8 cellular contexts compared by ENCODE assay signal in genomic region chr10:60480865-60481563, GRCh38.
DNase-seq lines count a peak whose midpoint lies in the region; ATAC-seq, FAIRE-seq and TF ChIP-seq lines count a peak whose summit lies in the region.

No MANE protein-coding gene starts in this region.

- H3K4me1 ChIP-seq in heart left ventricle: peaks cover 0 to 23% (median 0%) of the 10 kb centered on the region in 12 donors
- peaks cover 0 to 6% of the 10 kb centered on the region in 2 donors for H3K4me1 ChIP-seq in gastrocnemius medialis

- in situ Hi-C loops in gastrocnemius medialis (cut with MboI; ENCODE audit: low sequenced_read_pairs in 4 of 4): no loop called here

- FAIRE-seq in GM19239 (lab: Jason Lieb, UNC): no peak

- H3K36me3 ChIP-seq in heart left ventricle (no peaks in the 10 kb centered on the region), gastrocnemius medialis (no peaks in the 10 kb centered on the region)

- H3K27me3 Mint-ChIP-seq in endothelial cell (ENCODE audit: unreplicated experiment): no peaks in the 10 kb centered on the region

- no peak overlapping the region for H3K4me3 ChIP-seq in heart left ventricle
- no peak overlapping the region for H3K4me3 ChIP-seq in gastrocnemius medialis

- DNase-seq in GM04504 (ENCODE audit: low read depth) (peak; percentile 52), amniotic stem cell (lab: John Stamatoyannopoulos, UW) (peak; percentile 67), heart left ventricle (peak in 2 of 5 donors; percentile 18 to 34), gastrocnemius medialis (peak; percentile 14 to 29), endothelial cell (ENCODE audit: low spot score) (no peak), NCI-H1417 (lab: John Stamatoyannopoulos, UW) (no peak), GM19239 (ENCODE audit: insufficient read length, low spot score) (no peak)

- H3K9me3 ChIP-seq in heart left ventricle: no peaks in the 10 kb centered on the region
- no peaks in the 10 kb centered on the region for H3K9me3 ChIP-seq in gastrocnemius medialis

- intact Hi-C loops in heart left ventricle (cut with DNase I) (no loop called here), gastrocnemius medialis (cut with DNase I; ENCODE audit: low total_unique reads) (no loop called here)

- no peak for TF ChIP-seq POLR2A in heart left ventricle (IDR thresholded peaks at IDR 0.05)
- TF ChIP-seq POLR2A in gastrocnemius medialis (IDR thresholded peaks at IDR 0.05): no peak

- H3K4me3 Mint-ChIP-seq in endothelial cell (ENCODE audit: unreplicated experiment): no peak overlapping the region

- no peaks in the 10 kb centered on the region for H3K9me3 Mint-ChIP-seq in endothelial cell (ENCODE audit: unreplicated experiment)

- H3K27ac Mint-ChIP-seq in endothelial cell (ENCODE audit: unreplicated experiment): no peak overlapping the region

- TF ChIP-seq CTCF in heart left ventricle (IDR thresholded peaks at IDR 0.05) (no peak), gastrocnemius medialis (IDR thresholded peaks at IDR 0.05 in 4 of 5, conservative IDR thresholded peaks at IDR 0.05 in 1 of 5) (no peak), endothelial cell (IDR thresholded peaks at IDR 0.05; ENCODE audit: unreplicated experiment) (no peak)

- ATAC-seq in heart left ventricle: peak; percentile 47 to 88 (median 83)
- peak; percentile 91 to 92 for ATAC-seq in gastrocnemius medialis
- ATAC-seq in GM19395 (IDR thresholded peaks at IDR 0.05; ENCODE audit: unreplicated experiment): no peak

- no peaks in the 10 kb centered on the region for H3K36me3 Mint-ChIP-seq in endothelial cell (ENCODE audit: low read depth, unreplicated experiment)

- 55 to 65% (median 60%) methylated on average over 8 of the region's 8 CpGs for WGBS in heart left ventricle, 4 donors

- H3K27me3 ChIP-seq in heart left ventricle (no peaks in the 10 kb centered on the region), gastrocnemius medialis (no peaks in the 10 kb centered on the region)

- no peaks in the 10 kb centered on the region for H3K4me1 Mint-ChIP-seq in endothelial cell (ENCODE audit: unreplicated experiment)

- H3K27ac ChIP-seq in heart left ventricle (peak overlapping the region in 2 of 12 donors; percentile 9 to 14), gastrocnemius medialis (peak overlapping the region in 1 of 4 donors; percentile 27)

Comparison
In these comparisons a context has a peak if more than half of its experiments do, and no peak if none do; other contexts are left out.
1. DNase-seq: peak in GM04504 (single experiment), amniotic stem cell (single experiment) and gastrocnemius medialis (2 of 2); none in endothelial cell (single experiment), NCI-H1417 (0 of 3) and GM19239 (single experiment).